23 cellular contexts compared by ENCODE assay signal in the genomic region with DNA sequence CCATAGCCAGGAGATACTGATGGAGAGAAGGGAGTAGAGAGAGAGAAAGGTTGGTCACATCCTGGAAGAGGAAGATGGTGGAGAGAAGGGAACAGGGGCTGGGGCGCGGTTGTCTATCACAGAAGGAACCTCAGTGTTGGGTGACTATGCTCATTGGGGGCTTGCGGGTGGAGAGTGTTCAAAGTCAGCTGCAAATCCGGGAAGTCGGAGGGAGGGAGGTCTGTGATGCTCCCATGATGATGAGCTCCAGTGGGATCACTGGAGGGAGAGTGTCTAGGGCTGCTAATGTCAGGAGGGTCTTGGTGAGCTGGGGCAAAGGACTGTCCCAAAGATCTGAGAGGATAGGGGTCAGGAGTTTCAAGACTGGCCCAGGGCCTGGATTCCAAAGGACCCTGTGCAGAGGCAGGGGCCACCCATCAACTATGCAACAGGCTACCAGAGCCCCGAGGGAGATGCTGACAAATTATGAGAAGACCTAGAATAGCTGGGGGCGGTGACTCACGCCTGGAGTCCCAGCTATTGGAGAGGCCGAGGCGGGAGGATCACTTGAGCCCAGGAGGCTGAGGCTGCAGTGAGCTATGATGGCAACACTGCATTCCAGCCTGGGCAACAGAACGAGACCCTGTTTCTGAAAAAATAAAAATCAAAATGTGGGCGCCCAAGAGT. TPM values are rescaled to one million over a fixed set of nuclear protein-coding genes. Genes with fewer than 3 reads are reported as not detected.
DNase-seq lines count a peak whose midpoint lies in the region; ATAC-seq and TF ChIP-seq lines count a peak whose summit lies in the region.
"Had no signal": no experiment of that assay in that cellular context is flagged by ENCODE, and none has a peak within 500 bp of the region (broad histone marks: within the 10 kb centered on the region; RNA-seq: fewer than 3 reads in every experiment).

No MANE protein-coding gene starts in this region.

- H3K36me3 Mint-ChIP-seq in T-helper 17 cell (ENCODE audit: low read depth) (peaks cover 17% of the 10 kb centered on the region), glutamatergic neuron (ENCODE audit: unreplicated experiment) (peaks cover 5% of the 10 kb centered on the region)
- no peaks in the 10 kb centered on the region for H3K36me3 Mint-ChIP-seq in stimulated activated effector memory CD8-positive, alpha-beta T cell treated with anti-CD3 and anti-CD28 coated beads, Interleukin-12 subunit alpha, Interleukin-12 subunit beta, amount 100 ng/mL, for 72 hours

- H3K9me3 ChIP-seq in T-helper 17 cell (ENCODE audit: control insufficient read depth, low read length, poor library complexity, severe bottlenecking) = no peaks in the 10 kb centered on the region

- H3K4me3 Mint-ChIP-seq in T-helper 17 cell (no peak overlapping the region), glutamatergic neuron (ENCODE audit: unreplicated experiment) (no peak overlapping the region)
- no peak overlapping the region for H3K4me3 Mint-ChIP-seq in stimulated activated effector memory CD8-positive, alpha-beta T cell treated with anti-CD3 and anti-CD28 coated beads, Interleukin-12 subunit alpha, Interleukin-12 subunit beta, amount 100 ng/mL, for 72 hours
- H3K4me3 Mint-ChIP-seq: B cell; CD4-positive, CD25-positive, alpha-beta regulatory T cell; CD8-positive, alpha-beta memory T cell; GM23338 had no signal

- peak; percentile 43 for DNase-seq in activated CD8-positive, alpha-beta memory T cell treated with anti-CD3 and anti-CD28 coated beads, Interleukin-2, amount 50 U/mL, for 48 hours
- no peak for DNase-seq in activated CD8-positive, alpha-beta memory T cell treated with anti-CD3 and anti-CD28 coated beads, Interleukin-2, amount 50 U/mL, for 4 hours
- DNase-seq in T-helper 17 cell = no peak
- DNase-seq in glutamatergic neuron = no peak
- DNase-seq in stimulated activated effector memory CD8-positive, alpha-beta T cell treated with anti-CD3 and anti-CD28 coated beads, Interleukin-12 subunit alpha, Interleukin-12 subunit beta, amount 100 ng/mL, for 72 hours (ENCODE audit: low spot score in 2 of 2) = peak in 1 of 2 donors; percentile 15
- DNase-seq in kidney tubule cell (ENCODE audit: low spot score) = no peak
- no peak for DNase-seq in activated CD4-positive, alpha-beta T cell treated with anti-CD3 and anti-CD28 coated beads, Interleukin-2, amount 50 U/mL, for 4 hours
- DNase-seq: 8988T; CD4-positive, CD25-positive, alpha-beta regulatory T cell; CD8-positive, alpha-beta memory T cell; COR-L47; DMS 273 treated with DMSO at 0.1 percent for 48 hours; DMS53; DND-41; EL; HCEC 1CT had no signal

- H3K4me1 Mint-ChIP-seq in T-helper 17 cell (peaks cover 3% of the 10 kb centered on the region), glutamatergic neuron (ENCODE audit: low read depth, unreplicated experiment) (no peaks in the 10 kb centered on the region)
- H3K4me1 Mint-ChIP-seq in stimulated activated effector memory CD8-positive, alpha-beta T cell treated with anti-CD3 and anti-CD28 coated beads, Interleukin-12 subunit alpha, Interleukin-12 subunit beta, amount 100 ng/mL, for 72 hours = no peaks in the 10 kb centered on the region
- H3K4me1 Mint-ChIP-seq: B cell; CD4-positive, CD25-positive, alpha-beta regulatory T cell; CD8-positive, alpha-beta memory T cell had no signal

- H3K27me3 Mint-ChIP-seq in T-helper 17 cell (peaks cover 55% of the 10 kb centered on the region), glutamatergic neuron (ENCODE audit: unreplicated experiment) (peaks cover 2% of the 10 kb centered on the region)

- H3K9me3 Mint-ChIP-seq in glutamatergic neuron (ENCODE audit: unreplicated experiment) = peaks cover 4% of the 10 kb centered on the region
- no peaks in the 10 kb centered on the region for H3K9me3 Mint-ChIP-seq in stimulated activated effector memory CD8-positive, alpha-beta T cell treated with anti-CD3 and anti-CD28 coated beads, Interleukin-12 subunit alpha, Interleukin-12 subunit beta, amount 100 ng/mL, for 72 hours
- H3K9me3 Mint-ChIP-seq: CD8-positive, alpha-beta memory T cell; GM23338 had no signal

- peak overlapping the region; percentile 32 for H3K27ac Mint-ChIP-seq in T-helper 17 cell
- peak overlapping the region; percentile 11 for H3K27ac Mint-ChIP-seq in glutamatergic neuron (ENCODE audit: unreplicated experiment)
- H3K27ac Mint-ChIP-seq in stimulated activated effector memory CD8-positive, alpha-beta T cell treated with anti-CD3 and anti-CD28 coated beads, Interleukin-12 subunit alpha, Interleukin-12 subunit beta, amount 100 ng/mL, for 72 hours = peak overlapping the region; percentile 0
- H3K27ac Mint-ChIP-seq: B cell; CD4-positive, CD25-positive, alpha-beta regulatory T cell; GM23338 had no signal

- no peak for TF ChIP-seq CTCF in glutamatergic neuron (IDR thresholded peaks at IDR 0.05; ENCODE audit: partially characterized antibody, unreplicated experiment)

- ATAC-seq in T-helper 17 cell (no peak), GM18907 (IDR thresholded peaks at IDR 0.05; ENCODE audit: unreplicated experiment) (no peak)
- ATAC-seq in stimulated activated effector memory CD8-positive, alpha-beta T cell treated with anti-CD3 and anti-CD28 coated beads, Interleukin-12 subunit alpha, Interleukin-12 subunit beta, amount 100 ng/mL, for 72 hours = peak; percentile 19
- ATAC-seq: GM12878, GM23338 had no signal

RNA-seq across cellular contexts. Expression of a gene that starts 2.6 kb away (rescaled TPM):
- not detected for total RNA-seq in T-helper 17 cell
- not detected for total RNA-seq in glutamatergic neuron (ENCODE audit: unreplicated experiment)
- total RNA-seq: A673; B cell; CD4-positive, CD25-positive, alpha-beta regulatory T cell; CD8-positive, alpha-beta memory T cell; G401; GM12878; GM23338; HT1080 had no signal

RNA-seq across cellular contexts. Expression of a gene that starts 11.1 kb away (rescaled TPM):
- total RNA-seq in T-helper 17 cell (under 1 TPM; 0.26 to 0.67 TPM), glutamatergic neuron (ENCODE audit: unreplicated experiment) (not detected)
- total RNA-seq: A673; CD4-positive, CD25-positive, alpha-beta regulatory T cell; G401; GM23338; HT1080 had no signal

RNA-seq across cellular contexts. Expression of a gene that starts 43.4 kb away (rescaled TPM):
- total RNA-seq in T-helper 17 cell = not detected
- total RNA-seq in glutamatergic neuron (ENCODE audit: unreplicated experiment) = not detected
- total RNA-seq: A673; CD4-positive, CD25-positive, alpha-beta regulatory T cell; CD8-positive, alpha-beta memory T cell; G401; HT1080 had no signal
